Comparison of ENCODE assay signal across 8 cellular contexts in genomic region chr13:28138012-28138755, GRCh38. TPM values are rescaled to one million over a fixed set of nuclear protein-coding genes. Genes with fewer than 3 reads are reported as not detected.
DNase-seq lines count a peak whose midpoint lies in the region; ATAC-seq and TF ChIP-seq lines count a peak whose summit lies in the region.

Gene PAN3 (plus strand): TSS chr13:28138545. CDS start chr13:28138658, 113 bp downstream.

- H3K27me3 ChIP-seq in cardiac muscle cell: no peaks in the 10 kb centered on the region
- H3K27me3 ChIP-seq in transverse colon: no peaks in the 10 kb centered on the region

- peak within 1 kb of the TSS; percentile 93 for H3K4me3 Mint-ChIP-seq in HFFc6
- H3K4me3 Mint-ChIP-seq in activated naive CD8-positive, alpha-beta T cell treated with anti-CD3 and anti-CD28 coated beads, Interleukin-2, amount 50 U/mL, for 24 hours: peak within 1 kb of the TSS; percentile 94

- peak; percentile 51 for ATAC-seq in activated naive CD8-positive, alpha-beta T cell treated with anti-CD3 and anti-CD28 coated beads, Interleukin-2, amount 50 U/mL, for 24 hours

- CTCF ChIA-PET in GM10248 (lab: Yijun Ruan, JAX): no interaction called here

- no peaks in the 10 kb centered on the region for H3K36me3 Mint-ChIP-seq in HFFc6 (ENCODE audit: low read depth)
- peaks cover 5% of the 10 kb centered on the region for H3K36me3 Mint-ChIP-seq in activated naive CD8-positive, alpha-beta T cell treated with anti-CD3 and anti-CD28 coated beads, Interleukin-2, amount 50 U/mL, for 24 hours (ENCODE audit: low read depth)

- H3K9me3 Mint-ChIP-seq in HFFc6: no peaks in the 10 kb centered on the region
- H3K9me3 Mint-ChIP-seq in activated naive CD8-positive, alpha-beta T cell treated with anti-CD3 and anti-CD28 coated beads, Interleukin-2, amount 50 U/mL, for 24 hours: no peaks in the 10 kb centered on the region

- H3K27me3 Mint-ChIP-seq in HFFc6 (ENCODE audit: insufficient read depth): peaks cover 3% of the 10 kb centered on the region; the same call in 1 of the 2 replicates
- no peaks in the 10 kb centered on the region for H3K27me3 Mint-ChIP-seq in activated naive CD8-positive, alpha-beta T cell treated with anti-CD3 and anti-CD28 coated beads, Interleukin-2, amount 50 U/mL, for 24 hours

- no peaks in the 10 kb centered on the region for H3K36me3 ChIP-seq in cardiac muscle cell
- H3K36me3 ChIP-seq in transverse colon: no peaks in the 10 kb centered on the region

- WGBS in transverse colon (ENCODE audit: low coverage in 1 of 2), 2 donors: 0% methylated on average over 55 of the region's 84 CpGs; no CpG with 5 or more reads in 1 of the 2 donors

- TF ChIP-seq EP300 in transverse colon (IDR thresholded peaks at IDR 0.05; ENCODE audit: low read depth): no peak

- H3K4me1 ChIP-seq in cardiac muscle cell (ENCODE audit: low read depth): peaks cover 3% of the 10 kb centered on the region
- peaks cover 4 to 34% (median 20%) of the 10 kb centered on the region in 4 donors for H3K4me1 ChIP-seq in transverse colon

- H3K27ac ChIP-seq in cardiac muscle cell (peak within 1 kb of the TSS; percentile 95), transverse colon (peak within 1 kb of the TSS; percentile 98 to 100 (median 99))

- TF ChIP-seq POLR2A in transverse colon (IDR thresholded peaks at IDR 0.05): peak; percentile 73

- in situ Hi-C loops in transverse colon (cut with MboI; ENCODE audit: low pct_ligation_motif_present in 1 of 4, low pct_unique_long_range_greater_than_20kb in 1 of 4, low sequenced_read_pairs in 3 of 4): no loop called here

- TF ChIP-seq CTCF in GM10248 (IDR thresholded peaks at IDR 0.05; ENCODE audit: control extremely low read depth, extremely low read depth, low read depth, missing control alignments) (peak; percentile 11), HFFc6 (IDR thresholded peaks at IDR 0.05) (no peak), cardiac muscle cell (IDR thresholded peaks at IDR 0.05; ENCODE audit: low read depth, low read length) (peak; percentile 12), transverse colon (IDR thresholded peaks at IDR 0.05) (peak in 1 of 5 experiments; percentile 10)

- H3K4me3 ChIP-seq in cardiac muscle cell: peak within 1 kb of the TSS; percentile 98
- H3K4me3 ChIP-seq in transverse colon: peak within 1 kb of the TSS; percentile 84 to 100 (median 94)

- peak within 1 kb of the TSS; percentile 97 for H3K27ac Mint-ChIP-seq in HFFc6
- peak within 1 kb of the TSS; percentile 89 for H3K27ac Mint-ChIP-seq in activated naive CD8-positive, alpha-beta T cell treated with anti-CD3 and anti-CD28 coated beads, Interleukin-2, amount 50 U/mL, for 24 hours

- POLR2A ChIA-PET in GM10248 (lab: Yijun Ruan, JAX): interaction anchor here (0.7 to 1.0 kb wide), 6 partner anchors 11 to 1150 kb away, joined by 3 to 4 read pairs (median 4); no protein-coding TSS in a partner anchor

- H3K9me3 ChIP-seq in cardiac muscle cell (ENCODE audit: low read depth) (no peaks in the 10 kb centered on the region), transverse colon (no peaks in the 10 kb centered on the region)

- H3K4me1 Mint-ChIP-seq in HFFc6 (ENCODE audit: low read depth): peaks cover 44% of the 10 kb centered on the region
- peaks cover 49% of the 10 kb centered on the region for H3K4me1 Mint-ChIP-seq in activated naive CD8-positive, alpha-beta T cell treated with anti-CD3 and anti-CD28 coated beads, Interleukin-2, amount 50 U/mL, for 24 hours

- intact Hi-C loops in transverse colon (cut with DNase I; ENCODE audit: low total_unique reads): no loop called here

- DNase-seq in GM10248 (ENCODE audit: extremely low spot score) (peak; percentile 88), HFFc6 (peak; percentile 87), NCI-H1092 (lab: John Stamatoyannopoulos, UW) (peak; percentile 89), SW480 (ENCODE audit: low spot score) (peak; percentile 84), cardiac muscle cell (ENCODE audit: low read depth in 1 of 2, low spot score in 1 of 2) (peak; percentile 93 to 94), pons (ENCODE audit: low spot score) (peak; percentile 90), transverse colon (peak; percentile 94)
- peak; percentile 92 for DNase-seq in activated naive CD8-positive, alpha-beta T cell treated with anti-CD3 and anti-CD28 coated beads, Interleukin-2, amount 50 U/mL, for 24 hours

RNA-seq across cellular contexts. Expression of gene PAN3, which starts in this region (rescaled TPM):
- 10 to 100 TPM; 16.9 to 20.2 (median 18.0) TPM for total RNA-seq in HFFc6 (2021; fragmentation: NEBNext Ultra II Directional; extraction: Animal tissue kit (Norgen Biotek cat#: 25700))
- 13.9 and 25.1 TPM in 2 replicates for total RNA-seq in cardiac muscle cell
- polyA plus RNA-seq in cardiac muscle cell: 7.8 and 8.6 TPM in 2 replicates
- total RNA-seq in transverse colon: 100 to 1,000 TPM in 1 of 4 donors, 10 to 100 TPM in 3; 28.3 to 107 (median 46.6) TPM

Comparison
In these comparisons a context has a peak if more than half of its experiments do, and no peak if none do; other contexts are left out.
1. Peak in every context shown above with its lines: DNase-seq, ATAC-seq, H3K4me3 ChIP-seq and H3K27ac ChIP-seq.